8 cellular contexts compared by ENCODE assay signal in the genomic region with DNA sequence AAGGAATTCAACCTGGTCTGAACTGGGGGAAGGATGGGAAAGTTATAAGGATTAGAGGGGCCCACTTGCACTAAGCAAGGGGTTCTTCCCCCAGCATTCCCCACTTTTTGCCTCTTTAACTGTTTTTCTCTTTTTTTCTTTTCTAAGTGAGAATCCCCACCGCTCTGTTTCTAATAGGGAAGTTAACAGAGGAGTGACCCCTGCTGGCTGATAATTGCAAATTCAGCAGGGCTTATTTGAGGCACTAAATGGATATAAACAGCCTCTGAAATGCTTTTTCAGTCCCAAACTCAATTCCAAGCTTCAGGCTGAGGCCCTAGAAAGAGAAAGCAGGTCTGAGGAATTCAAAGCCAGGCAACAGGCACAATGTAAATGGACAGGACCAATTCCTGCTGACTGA. TPM values are rescaled to one million over a fixed set of nuclear protein-coding genes. Genes with fewer than 3 reads are reported as not detected.
DNase-seq lines count a peak whose midpoint lies in the region; TF ChIP-seq lines count a peak whose summit lies in the region.

No MANE protein-coding gene starts in this region.

- peak; percentile 52 for TF ChIP-seq CTCF in AG09309 (IDR thresholded peaks at IDR 0.05; ENCODE audit: control insufficient read depth, insufficient read depth, low read depth, low read length, missing control alignments)
- peak; percentile 67 for TF ChIP-seq CTCF in GM12873 (IDR thresholded peaks at IDR 0.05; ENCODE audit: insufficient read depth, low read depth, low read length, missing control alignments)
- TF ChIP-seq CTCF in foreskin fibroblast (IDR thresholded peaks at IDR 0.05; ENCODE audit: low read depth, low read length) = peak; percentile 54
- TF ChIP-seq CTCF in nephron progenitor cell (IDR thresholded peaks at IDR 0.05) = no peak
- TF ChIP-seq CTCF in tibial artery (IDR thresholded peaks at IDR 0.05) = no peak

- no peak overlapping the region for H3K27ac Mint-ChIP-seq in nephron progenitor cell

- in situ Hi-C loops in SK-MEL-5 (cut with HindIII; ENCODE audit: low pct_unique_long_range_greater_than_20kb, low sequenced_read_pairs) = no loop called here

- no peaks in the 10 kb centered on the region for H3K9me3 ChIP-seq in tibial artery

- H3K4me1 Mint-ChIP-seq in nephron progenitor cell = no peaks in the 10 kb centered on the region

- intact Hi-C loops in tibial artery (cut with DNase I; ENCODE audit: low total_unique reads) = no loop called here

- H3K27me3 Mint-ChIP-seq in nephron progenitor cell (ENCODE audit: low read depth, poor library complexity) = peaks cover 2% of the 10 kb centered on the region

- no peak overlapping the region for H3K4me3 ChIP-seq in AG09309 (ENCODE audit: control insufficient read depth, low read depth, low read length)
- H3K4me3 ChIP-seq in foreskin fibroblast (ENCODE audit: low read depth in 1 of 2, low read length in 2 of 2) = no peak overlapping the region
- no peak overlapping the region for H3K4me3 ChIP-seq in tibial artery

- DNase-seq in AG09309 (ENCODE audit: low read depth) (no peak), SK-MEL-5 (ENCODE audit: low read depth, low spot score) (peak; percentile 52), foreskin fibroblast (peak; percentile 15 to 59), NCI-H1105 (lab: John Stamatoyannopoulos, UW) (no peak), nephron progenitor cell (no peak), tibial artery (no peak), ureter (ENCODE audit: low spot score) (no peak)

- no peaks in the 10 kb centered on the region for H3K4me1 ChIP-seq in tibial artery

- H3K9me3 Mint-ChIP-seq in nephron progenitor cell = peaks cover 55% of the 10 kb centered on the region

- no peaks in the 10 kb centered on the region for H3K36me3 ChIP-seq in tibial artery

- no peaks in the 10 kb centered on the region for H3K36me3 Mint-ChIP-seq in nephron progenitor cell (ENCODE audit: low read depth)

- H3K27ac ChIP-seq in tibial artery = no peak overlapping the region

- H3K4me3 Mint-ChIP-seq in nephron progenitor cell = no peak overlapping the region

- peaks cover 0 to 4% of the 10 kb centered on the region in 2 donors for H3K27me3 ChIP-seq in tibial artery

RNA-seq across cellular contexts. Expression of a gene that starts 38.2 kb away (rescaled TPM):
- 0.21 TPM in 1 of 2 replicates, not detected in the other for total RNA-seq in SK-MEL-5 (2014; rRNA removed; shearing (Covaris generic))
- 0.06 TPM in 1 of 2 replicates, not detected in the other for polyA plus RNA-seq in SK-MEL-5 (2015; cell fraction: cytosol; rRNA removed)
- not detected in 2 replicates for polyA plus RNA-seq in SK-MEL-5 (2015; cell fraction: nucleus; rRNA removed)
- 3.6 TPM for total RNA-seq in ureter

Comparison
In these comparisons a context has a peak if more than half of its experiments do, and no peak if none do; other contexts are left out.
1. DNase-seq: peak in SK-MEL-5 (single experiment) and foreskin fibroblast (2 of 2); none in AG09309 (single experiment), NCI-H1105 (single experiment), nephron progenitor cell (single experiment), tibial artery (0 of 2) and ureter (single experiment).
2. CTCF ChIP-seq: peak in AG09309 (single experiment), GM12873 (single experiment) and foreskin fibroblast (single experiment); none in nephron progenitor cell (single experiment) and tibial artery (0 of 2).